2 cellular contexts compared by ENCODE assay signal in genomic region chr9:129462360-129462759, GRCh38.
A peak's percentile ranks its signal among the peaks of the same experiment; 100 is the strongest.
TF ChIP-seq lines count a peak whose summit lies in the region.

No MANE protein-coding gene starts in this region.

TF ChIP-seq in HEK293, 187 proteins besides CTCF, POLR2A, EP300 and RAD21 (continued from another document):
- TF ChIP-seq ZBTB49 (tag by site-specific recombination; IDR thresholded peaks at IDR 0.05; ENCODE audit: low read depth) (no peak), ZNF600 (tag by site-specific recombination; IDR thresholded peaks at IDR 0.05) (peak; percentile 88), SCRT1 (tag by site-specific recombination; IDR thresholded peaks at IDR 0.05; ENCODE audit: borderline replicate concordance) (peak; percentile 94), ZBTB8A (tag by site-specific recombination; IDR thresholded peaks at IDR 0.05) (no peak)

TF ChIP-seq in neural cell, 6 proteins besides CTCF, POLR2A, EP300 and RAD21 (continued from another document):
- no peak for TF ChIP-seq REST (IDR thresholded peaks at IDR 0.05; ENCODE audit: borderline replicate concordance)
